18 cellular contexts compared by ENCODE assay signal in the genomic region with DNA sequence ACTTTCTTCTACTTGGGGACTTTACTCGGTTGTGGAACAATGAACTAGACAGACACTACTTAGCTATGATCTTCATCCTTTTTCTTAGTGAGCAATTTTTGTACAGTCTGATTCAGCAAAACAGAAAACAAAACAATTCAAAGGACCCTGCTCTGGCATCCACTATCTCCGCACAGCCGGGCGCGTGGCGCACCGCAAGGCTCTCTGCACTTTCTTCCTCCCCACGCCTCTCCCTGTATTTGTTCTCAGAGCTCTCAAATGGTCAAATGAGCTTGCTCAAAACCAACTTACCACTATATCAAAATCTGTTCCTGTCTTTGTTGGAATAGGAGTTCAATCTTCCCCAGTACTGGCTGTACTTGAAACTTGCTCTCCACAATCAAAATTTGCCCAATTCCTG. TPM values are rescaled to one million over a fixed set of nuclear protein-coding genes. Genes with fewer than 3 reads are reported as not detected.
A peak's percentile ranks its signal among the peaks of the same experiment; 100 is the strongest.
DNase-seq lines count a peak whose midpoint lies in the region; ATAC-seq and TF ChIP-seq lines count a peak whose summit lies in the region.
"Had no signal": no experiment of that assay in that cellular context is flagged by ENCODE, and none has a peak within 500 bp of the region (broad histone marks: within the 10 kb centered on the region; RNA-seq: fewer than 3 reads in every experiment).

No MANE protein-coding gene starts in this region.

- no peak overlapping the region for H2AFZ ChIP-seq in OCI-LY1 (ENCODE audit: low read length)
- H2AFZ ChIP-seq: hepatocyte had no signal

- H3F3A ChIP-seq in OCI-LY1 (ENCODE audit: insufficient read depth, low read length), result no peaks in the 10 kb centered on the region

- H3K9me2 ChIP-seq in OCI-LY1 (ENCODE audit: low read depth, low read length), result no peaks in the 10 kb centered on the region

- no peaks in the 10 kb centered on the region for H4K20me1 ChIP-seq in OCI-LY1 (ENCODE audit: insufficient read depth, low read length)

- 0 out of 2 replicates have a peak, but pooled peaks cover 4% of the 10 kb centered on the region for H3K79me2 ChIP-seq in OCI-LY1 (ENCODE audit: insufficient read depth, low read length)

- H3K4me1 ChIP-seq in OCI-LY1 (ENCODE audit: insufficient read depth, low read length, severe bottlenecking), result peaks cover 9% of the 10 kb centered on the region

- peaks cover 45% of the 10 kb centered on the region for H3K4me1 Mint-ChIP-seq in activated T-cell treated with anti-CD3 and anti-CD28 coated beads, Interleukin-2, amount 50 U/mL, for 4 hours (ENCODE audit: low read depth)
- H3K4me1 Mint-ChIP-seq in activated naive CD8-positive, alpha-beta T cell treated with anti-CD3 and anti-CD28 coated beads, Interleukin-2, amount 10 ng/mL, durations not matched to agents 7 days and 5 days, result peaks cover 27% of the 10 kb centered on the region
- H3K4me1 Mint-ChIP-seq in osteocyte (ENCODE audit: unreplicated experiment), result peaks cover 19% of the 10 kb centered on the region

- H3K9me3 Mint-ChIP-seq in activated T-cell treated with anti-CD3 and anti-CD28 coated beads, Interleukin-2, amount 50 U/mL, for 4 hours, result no peaks in the 10 kb centered on the region
- H3K9me3 Mint-ChIP-seq in activated naive CD8-positive, alpha-beta T cell treated with anti-CD3 and anti-CD28 coated beads, Interleukin-2, amount 10 ng/mL, durations not matched to agents 7 days and 5 days, result no peaks in the 10 kb centered on the region
- no peaks in the 10 kb centered on the region for H3K9me3 Mint-ChIP-seq in osteocyte (ENCODE audit: unreplicated experiment)

- no peak for ATAC-seq in activated T-cell treated with anti-CD3 and anti-CD28 coated beads, Interleukin-2, amount 50 U/mL, for 4 hours
- no peak for ATAC-seq in activated naive CD8-positive, alpha-beta T cell treated with anti-CD3 and anti-CD28 coated beads, Interleukin-2, amount 10 ng/mL, durations not matched to agents 7 days and 5 days (ENCODE audit: low read depth)
- ATAC-seq: PC-3 had no signal

- peaks cover 45% of the 10 kb centered on the region for H3K36me3 Mint-ChIP-seq in activated T-cell treated with anti-CD3 and anti-CD28 coated beads, Interleukin-2, amount 50 U/mL, for 4 hours (ENCODE audit: insufficient read depth)
- H3K36me3 Mint-ChIP-seq in activated naive CD8-positive, alpha-beta T cell treated with anti-CD3 and anti-CD28 coated beads, Interleukin-2, amount 10 ng/mL, durations not matched to agents 7 days and 5 days, result peaks cover 39% of the 10 kb centered on the region
- H3K36me3 Mint-ChIP-seq in osteocyte (ENCODE audit: unreplicated experiment), result peaks cover 39% of the 10 kb centered on the region

- POLR2A ChIA-PET in activated naive CD8-positive, alpha-beta T cell treated with anti-CD3 and anti-CD28 coated beads, Interleukin-2, amount 10 ng/mL, durations not matched to agents 7 days and 5 days (lab: Charles Lee), result interaction anchor here (1.4 to 2.2 kb wide), 2 partner anchors 8 to 25 kb away, joined by 3 to 7 read pairs; partner anchors contain the start of genes EEF1G and TUT1

- H3K27ac Mint-ChIP-seq in activated naive CD8-positive, alpha-beta T cell treated with anti-CD3 and anti-CD28 coated beads, Interleukin-2, amount 10 ng/mL, durations not matched to agents 7 days and 5 days, result peak overlapping the region; percentile 59
- peak overlapping the region; percentile 55 for H3K27ac Mint-ChIP-seq in osteocyte (ENCODE audit: unreplicated experiment)

- peak overlapping the region; percentile 37 for H3K27ac ChIP-seq in OCI-LY1 (ENCODE audit: low read depth, low read length, poor library complexity, severe bottlenecking)
- H3K27ac ChIP-seq: brain microvascular endothelial cell, hepatocyte, KMS-11 had no signal

- TF ChIP-seq CTCF in OCI-LY1 (IDR thresholded peaks at IDR 0.05; ENCODE audit: low read length) (no peak), osteocyte (IDR thresholded peaks at IDR 0.05) (no peak)

- H3K4me2 ChIP-seq in OCI-LY1 (ENCODE audit: low read length), result no peak overlapping the region
- H3K4me2 ChIP-seq: KMS-11 had no signal

- no peaks in the 10 kb centered on the region for H3K27me3 Mint-ChIP-seq in activated T-cell treated with anti-CD3 and anti-CD28 coated beads, Interleukin-2, amount 50 U/mL, for 4 hours (ENCODE audit: low read depth)
- no peaks in the 10 kb centered on the region for H3K27me3 Mint-ChIP-seq in activated naive CD8-positive, alpha-beta T cell treated with anti-CD3 and anti-CD28 coated beads, Interleukin-2, amount 10 ng/mL, durations not matched to agents 7 days and 5 days
- no peaks in the 10 kb centered on the region for H3K27me3 Mint-ChIP-seq in osteocyte (ENCODE audit: unreplicated experiment)

- no peak overlapping the region for H3K4me3 ChIP-seq in OCI-LY1 (ENCODE audit: low read depth, low read length, poor library complexity, severe bottlenecking)
- H3K4me3 ChIP-seq: hepatocyte, testis had no signal

- H3K4me3 Mint-ChIP-seq in activated T-cell treated with anti-CD3 and anti-CD28 coated beads, Interleukin-2, amount 50 U/mL, for 4 hours, result peak overlapping the region; percentile 3
- no peak overlapping the region for H3K4me3 Mint-ChIP-seq in activated naive CD8-positive, alpha-beta T cell treated with anti-CD3 and anti-CD28 coated beads, Interleukin-2, amount 10 ng/mL, durations not matched to agents 7 days and 5 days
- H3K4me3 Mint-ChIP-seq in osteocyte (ENCODE audit: unreplicated experiment), result no peak overlapping the region

- DNase-seq in activated T-cell treated with anti-CD3 and anti-CD28 coated beads, Interleukin-2, amount 50 U/mL, for 4 hours, result no peak
- DNase-seq in activated T-cell treated with anti-CD3 and anti-CD28 coated beads, Interleukin-2, amount 50 U/mL, for 1 hour, result no peak
- no peak for DNase-seq in activated naive CD8-positive, alpha-beta T cell treated with anti-CD3 and anti-CD28 coated beads, Interleukin-2, amount 10 ng/mL, durations not matched to agents 7 days and 5 days
- DNase-seq in osteocyte (ENCODE audit: extremely low spot score, unreplicated experiment) (no peak), NCI-H526 treated with DMSO at 0.1 percent for 48 hours (lab: John Stamatoyannopoulos, UW) (no peak), NCI-H2029 (lab: John Stamatoyannopoulos, UW) (no peak), kidney tubule cell (ENCODE audit: low spot score) (no peak)
- DNase-seq: brain microvascular endothelial cell, GDM1, kidney glomerular epithelial cell, NCI-H1436, NCI-H446 treated with DMSO at 0.1 percent for 48 hours, PC-3, SW 1271, testis had no signal

- no peaks in the 10 kb centered on the region for H3K9me3 ChIP-seq in OCI-LY1 (ENCODE audit: low read length)
- H3K9me3 ChIP-seq: testis had no signal

- H3K9ac ChIP-seq in OCI-LY1 (ENCODE audit: low read length), result no peak overlapping the region
- H3K9ac ChIP-seq: KMS-11 had no signal

- H3K27me3 ChIP-seq in OCI-LY1 (ENCODE audit: insufficient read depth, low read length), result no peaks in the 10 kb centered on the region
- H3K27me3 ChIP-seq: brain microvascular endothelial cell, hepatocyte, testis had no signal

- peaks cover 94% of the 10 kb centered on the region for H3K36me3 ChIP-seq in OCI-LY1 (ENCODE audit: insufficient read depth, low read length)

RNA-seq across cellular contexts. Expression of gene EEF1G, which starts 7.4 kb away (rescaled TPM):
- total RNA-seq in activated T-cell treated with anti-CD3 and anti-CD28 coated beads, Interleukin-2, amount 50 U/mL, for 4 hours, result 1,000 to 10,000 TPM; 1,775 to 1,880 (median 1,879) TPM
- 1,000 to 10,000 TPM; 1,132 to 1,152 TPM for total RNA-seq in activated naive CD8-positive, alpha-beta T cell treated with anti-CD3 and anti-CD28 coated beads, Interleukin-2, amount 10 ng/mL, durations not matched to agents 7 days and 5 days
- 1,404 TPM in 2 replicates for total RNA-seq in osteocyte

RNA-seq across cellular contexts. Expression of gene AHNAK, which starts 19.6 kb away (rescaled TPM):
- 10 to 100 TPM; 12.3 to 22.7 (median 13.3) TPM for total RNA-seq in activated T-cell treated with anti-CD3 and anti-CD28 coated beads, Interleukin-2, amount 50 U/mL, for 4 hours
- 100 to 1,000 TPM; 278 to 344 TPM for total RNA-seq in activated naive CD8-positive, alpha-beta T cell treated with anti-CD3 and anti-CD28 coated beads, Interleukin-2, amount 10 ng/mL, durations not matched to agents 7 days and 5 days
- 462 and 503 TPM in 2 replicates for total RNA-seq in osteocyte

RNA-seq across cellular contexts. Expression of gene TUT1, which starts 25.1 kb away (rescaled TPM):
- total RNA-seq in activated T-cell treated with anti-CD3 and anti-CD28 coated beads, Interleukin-2, amount 50 U/mL, for 4 hours, result 10 to 100 TPM; 39.4 to 46.1 (median 41.6) TPM
- 10 to 100 TPM; 27.2 to 38.2 TPM for total RNA-seq in activated naive CD8-positive, alpha-beta T cell treated with anti-CD3 and anti-CD28 coated beads, Interleukin-2, amount 10 ng/mL, durations not matched to agents 7 days and 5 days
- 12.7 and 15.6 TPM in 2 replicates for total RNA-seq in osteocyte

RNA-seq across cellular contexts. Expression of gene MTA2, which starts 35.4 kb away (rescaled TPM):
- total RNA-seq in activated T-cell treated with anti-CD3 and anti-CD28 coated beads, Interleukin-2, amount 50 U/mL, for 4 hours, result 100 to 1,000 TPM; 217 to 224 (median 220) TPM
- total RNA-seq in activated naive CD8-positive, alpha-beta T cell treated with anti-CD3 and anti-CD28 coated beads, Interleukin-2, amount 10 ng/mL, durations not matched to agents 7 days and 5 days, result 100 to 1,000 TPM; 231 to 233 TPM
- 91.6 and 107 TPM in 2 replicates for total RNA-seq in osteocyte

RNA-seq across cellular contexts. Expression of gene EML3, which starts 46.3 kb away (rescaled TPM):
- total RNA-seq in activated T-cell treated with anti-CD3 and anti-CD28 coated beads, Interleukin-2, amount 50 U/mL, for 4 hours, result 100 to 1,000 TPM; 145 to 160 (median 155) TPM
- total RNA-seq in activated naive CD8-positive, alpha-beta T cell treated with anti-CD3 and anti-CD28 coated beads, Interleukin-2, amount 10 ng/mL, durations not matched to agents 7 days and 5 days, result 100 to 1,000 TPM; 183 to 185 TPM
- 78.8 and 80.9 TPM in 2 replicates for total RNA-seq in osteocyte

Comparison
In these comparisons a context has a peak if more than half of its experiments do, and no peak if none do; other contexts are left out.
1. RNA of gene AHNAK, which starts 19.6 kb away (total RNA-seq): 462 to 503 TPM in osteocyte and 278 to 344 TPM in activated naive CD8-positive, alpha-beta T cell treated with anti-CD3 and anti-CD28 coated beads, Interleukin-2, amount 10 ng/mL, durations not matched to agents 7 days and 5 days; 12.3 to 22.7 TPM in activated T-cell treated with anti-CD3 and anti-CD28 coated beads, Interleukin-2, amount 50 U/mL, for 4 hours; every median in the first group is over 10 times any median in the second.